ENCODE assay signal across 30 cellular contexts in genomic region chr4:24824720-24825119, GRCh38. TPM values are rescaled to one million over a fixed set of nuclear protein-coding genes. Genes with fewer than 3 reads are reported as not detected.
"Had no signal": no experiment of that assay in that cellular context is flagged by ENCODE, and none has a peak within 500 bp of the region (broad histone marks: within the 10 kb centered on the region; RNA-seq: fewer than 3 reads in every experiment).

No MANE protein-coding gene starts in this region.

- H3K4me3 ChIP-seq: adrenal gland, gastrocnemius medialis, ovary, smooth muscle cell, stomach, suprapubic skin, tibial nerve, uterus had no signal

- H3K9me3 ChIP-seq: adrenal gland, gastrocnemius medialis, ovary, stomach, suprapubic skin, tibial nerve, uterus had no signal

- H3K4me1 ChIP-seq: adrenal gland, gastrocnemius medialis, tibial nerve, uterus had no signal

- H3K36me3 ChIP-seq: adrenal gland, brain microvascular endothelial cell, ovary, uterus had no signal

- H3K27me3 ChIP-seq: adrenal gland, brain microvascular endothelial cell, gastrocnemius medialis, ovary, stomach, suprapubic skin, tibial nerve, uterus had no signal

- ATAC-seq: gastrocnemius medialis; stimulated activated memory B cell treated with anti-CD40 and anti-IgM and Interleukin-4, amounts not matched to agents 10 μg/mL and 1 μg/mL and 100 μg/mL, for 72 hours had no signal

- H3K27ac ChIP-seq: adrenal gland, brain microvascular endothelial cell, gastrocnemius medialis, ovary, stomach, tibial nerve, uterus, VCaP had no signal

- DNase-seq: activated CD4-positive, alpha-beta T cell treated with anti-CD3 and anti-CD28 coated beads for 4 hours; activated CD4-positive, alpha-beta T cell treated with anti-CD3 and anti-CD28 coated beads, Interleukin-2, amount 50 U/mL, for 4 hours; activated effector memory CD4-positive, alpha-beta T cell treated with Interleukin-2 at 50 U/mL for 16 hours; activated naive CD4-positive, alpha-beta T cell treated with Interleukin-2 at 50 U/mL for 16 hours; activated T-cell treated with anti-CD3 and anti-CD28 coated beads for 4 hours; adrenal gland; aorta; brain microvascular endothelial cell; caudate nucleus; endodermal cell; gastrocnemius medialis; head of caudate nucleus; hypothalamus; immature natural killer cell; naive B cell; nephron progenitor cell; ovary; retina; stimulated activated CD4-positive, alpha-beta T cell treated with anti-CD3 and anti-CD28 coated beads, Interleukin-1b, Interleukin-23, amount 100 ng/mL, for 48 hours; stimulated activated CD4-positive, alpha-beta T cell treated with anti-CD3 and anti-CD28 coated beads, Interleukin-4, amount 100 ng/mL, for 4 hours; stimulated activated CD8-positive, alpha-beta memory T cell treated with anti-CD3 and anti-CD28 coated beads, Interleukin-4, amount 100 ng/mL, for 48 hours; stomach; SW 1271; T-helper 9 cell; uterus had no signal

RNA-seq across cellular contexts. Expression of gene SOD3, which starts 29.3 kb away (rescaled TPM):
- polyA plus RNA-seq: immature natural killer cell had no signal
